In genomic region chr2:20583425-20583881, GRCh38 we compare ENCODE assay signal across 2 cellular contexts.
TF ChIP-seq lines count a peak whose summit lies in the region.

No MANE protein-coding gene starts in this region.

TF ChIP-seq in IMR-90, 13 proteins besides CTCF, POLR2A, EP300 and RAD21 (continued from another document):
- no peak for TF ChIP-seq CHD1 (IDR thresholded peaks at IDR 0.05; ENCODE audit: low read depth, low read length)
- TF ChIP-seq ELK1 (IDR thresholded peaks at IDR 0.05; ENCODE audit: borderline replicate concordance, low read depth, low read length): no peak
- no peak for TF ChIP-seq MAFK (IDR thresholded peaks at IDR 0.05; ENCODE audit: low read depth, low read length)

TF ChIP-seq in endothelial cell of umbilical vein, 7 proteins besides CTCF, POLR2A, EP300 and RAD21 (continued from another document):
- TF ChIP-seq EZH2 (IDR thresholded peaks at IDR 0.05; ENCODE audit: borderline replicate concordance, low read depth, low read length, severe bottlenecking): no peak
- TF ChIP-seq MYC (IDR thresholded peaks at IDR 0.05; ENCODE audit: low read depth, low read length): no peak
- no peak for TF ChIP-seq GATA2 (IDR thresholded peaks at IDR 0.05; ENCODE audit: insufficient read depth, insufficient read length, low read depth, low read length)
- no peak for TF ChIP-seq POLR2AphosphoS5 (IDR thresholded peaks at IDR 0.05; ENCODE audit: insufficient read depth, low read depth, low read length)
TF ChIP-seq in endothelial cell of umbilical vein: peak in this region for 0.
